In genomic region chr4:145098675-145099037, GRCh38 we compare ENCODE assay signal across 8 cellular contexts. TPM values are rescaled to one million over a fixed set of nuclear protein-coding genes. Genes with fewer than 3 reads are reported as not detected.
DNase-seq lines count a peak whose midpoint lies in the region; ATAC-seq and TF ChIP-seq lines count a peak whose summit lies in the region.

No MANE protein-coding gene starts in this region.

- peak overlapping the region; percentile 90 to 92 (median 91) for H3K27ac ChIP-seq in esophagus muscularis mucosa (replicated peaks in 1 of 4)
- H3K27ac ChIP-seq in temporal lobe (ENCODE audit: low read depth, low read length), result peak overlapping the region; percentile 84

- H3K4me1 ChIP-seq in esophagus muscularis mucosa, result peaks cover 26 to 59% (median 52%) of the 10 kb centered on the region in 4 donors

- POLR2A ChIA-PET in activated CD8-positive, alpha-beta T cell treated with anti-CD3 and anti-CD28 coated beads, Interleukin-2, amount 10 ng/mL, durations not matched to agents 7 days and 5 days (lab: Charles Lee), result interaction anchor here (0.9 to 2.7 kb wide), 13 partner anchors 8 to 520 kb away, joined by 3 to 27 read pairs (median 4); partner anchors contain the start of genes MMAA and OTUD4

- H3K9me3 Mint-ChIP-seq in HFFc6 (peaks cover 1% of the 10 kb centered on the region), natural killer cell (peaks cover 0 to under 1% of the 10 kb centered on the region in 2 donors)
- H3K9me3 Mint-ChIP-seq in activated CD8-positive, alpha-beta T cell treated with anti-CD3 and anti-CD28 coated beads, Interleukin-2, amount 10 ng/mL, durations not matched to agents 7 days and 5 days (ENCODE audit: insufficient read depth), result no peaks in the 10 kb centered on the region

- peak overlapping the region; percentile 71 to 88 (median 82) for H3K4me3 ChIP-seq in esophagus muscularis mucosa

- TF ChIP-seq EP300 in esophagus muscularis mucosa (IDR thresholded peaks at IDR 0.05), result no peak

- CTCF ChIA-PET in activated CD8-positive, alpha-beta T cell treated with anti-CD3 and anti-CD28 coated beads, Interleukin-2, amount 10 ng/mL, durations not matched to agents 7 days and 5 days (lab: Charles Lee), result interaction anchor here (1.0 to 1.8 kb wide), 9 partner anchors 8 to 82 kb away, joined by 3 to 7 read pairs (median 4); no protein-coding TSS in a partner anchor

- H3K4me3 Mint-ChIP-seq in HFFc6 (peak overlapping the region; percentile 97), natural killer cell (peak overlapping the region; percentile 92)
- peak overlapping the region; percentile 86 for H3K4me3 Mint-ChIP-seq in activated CD8-positive, alpha-beta T cell treated with anti-CD3 and anti-CD28 coated beads, Interleukin-2, amount 10 ng/mL, durations not matched to agents 7 days and 5 days

- peaks cover 7 to 23% (median 16%) of the 10 kb centered on the region in 4 donors for H3K36me3 ChIP-seq in esophagus muscularis mucosa

- WGBS in esophagus muscularis mucosa, result 1% methylated on average over 8 of the region's 9 CpGs

- TF ChIP-seq CTCF in HFFc6 (IDR thresholded peaks at IDR 0.05) (no peak), esophagus muscularis mucosa (IDR thresholded peaks at IDR 0.05) (no peak), natural killer cell (IDR thresholded peaks at IDR 0.05) (no peak)

- no peak for TF ChIP-seq POLR2A in esophagus muscularis mucosa (IDR thresholded peaks at IDR 0.05; ENCODE audit: low read depth)

- H3K27me3 Mint-ChIP-seq in HFFc6 (ENCODE audit: insufficient read depth) (no peaks in the 10 kb centered on the region), natural killer cell (ENCODE audit: low read depth in 2 of 2) (no peaks in the 10 kb centered on the region)
- no peaks in the 10 kb centered on the region for H3K27me3 Mint-ChIP-seq in activated CD8-positive, alpha-beta T cell treated with anti-CD3 and anti-CD28 coated beads, Interleukin-2, amount 10 ng/mL, durations not matched to agents 7 days and 5 days (ENCODE audit: low read depth)

- no peaks in the 10 kb centered on the region for H3K27me3 ChIP-seq in esophagus muscularis mucosa

- DNase-seq in NCI-H1417 (lab: John Stamatoyannopoulos, UW) (peak; percentile 1 to 71 (median 62)), NCI-H1417 treated with DMSO at 0.1 percent for 48 hours (lab: John Stamatoyannopoulos, UW) (no peak), HFFc6 (peak; percentile 48), MV-4-11 (lab: John Stamatoyannopoulos, UW) (peak; percentile 54), esophagus muscularis mucosa (ENCODE audit: extremely low spot score) (no peak), natural killer cell (peak; percentile 30)
- peak; percentile 62 for DNase-seq in activated CD8-positive, alpha-beta T cell treated with anti-CD3 and anti-CD28 coated beads, Interleukin-2, amount 10 ng/mL, durations not matched to agents 7 days and 5 days

- ATAC-seq in activated CD8-positive, alpha-beta T cell treated with anti-CD3 and anti-CD28 coated beads, Interleukin-2, amount 10 ng/mL, durations not matched to agents 7 days and 5 days, result peak; percentile 47
- ATAC-seq in natural killer cell, result peak; percentile 20 to 42 (median 34)

- peaks cover 3 to 6% (median 4%) of the 10 kb centered on the region in 4 donors for H3K9me3 ChIP-seq in esophagus muscularis mucosa

- peaks cover 31% of the 10 kb centered on the region for H3K4me1 Mint-ChIP-seq in HFFc6 (ENCODE audit: low read depth)
- peaks cover 24% of the 10 kb centered on the region for H3K4me1 Mint-ChIP-seq in activated CD8-positive, alpha-beta T cell treated with anti-CD3 and anti-CD28 coated beads, Interleukin-2, amount 10 ng/mL, durations not matched to agents 7 days and 5 days (ENCODE audit: low read depth)
- peaks cover 25 to 40% of the 10 kb centered on the region in 2 donors for H3K4me1 Mint-ChIP-seq in natural killer cell

- H3K36me3 Mint-ChIP-seq in HFFc6 (ENCODE audit: low read depth), result peaks cover 19% of the 10 kb centered on the region
- peaks cover 22% of the 10 kb centered on the region for H3K36me3 Mint-ChIP-seq in activated CD8-positive, alpha-beta T cell treated with anti-CD3 and anti-CD28 coated beads, Interleukin-2, amount 10 ng/mL, durations not matched to agents 7 days and 5 days (ENCODE audit: low read depth)
- peaks cover 19% of the 10 kb centered on the region for H3K36me3 Mint-ChIP-seq in natural killer cell

- intact Hi-C loops in esophagus muscularis mucosa (cut with DNase I), result loop anchor here (5.0 kb wide), 1 partner anchor 79 kb away; no protein-coding TSS in a partner anchor
- intact Hi-C loops in natural killer cell (cut with micrococcal nuclease), result loop anchor here (1.0 to 2.0 kb wide), 3 partner anchors 82 to 1914 kb away; partner anchors contain the start of genes OTUD4, SMARCA5 and USP38

- H3K27ac Mint-ChIP-seq in HFFc6 (peak overlapping the region; percentile 99), natural killer cell (peak overlapping the region; percentile 92 to 95)
- H3K27ac Mint-ChIP-seq in activated CD8-positive, alpha-beta T cell treated with anti-CD3 and anti-CD28 coated beads, Interleukin-2, amount 10 ng/mL, durations not matched to agents 7 days and 5 days, result peak overlapping the region; percentile 94

RNA-seq across cellular contexts. Expression of gene ABCE1, which starts 0.5 kb away (rescaled TPM):
- 10 to 100 TPM; 80.9 to 95.1 (median 86.0) TPM for total RNA-seq in HFFc6 (2021; fragmentation: NEBNext Ultra II Directional; extraction: Animal tissue kit (Norgen Biotek cat#: 25700))
- total RNA-seq in activated CD8-positive, alpha-beta T cell treated with anti-CD3 and anti-CD28 coated beads, Interleukin-2, amount 10 ng/mL, durations not matched to agents 7 days and 5 days, result 10 to 100 TPM; 72.9 to 75.0 TPM
- total RNA-seq in esophagus muscularis mucosa (10 to 100 TPM; 35.7 to 78.4 (median 42.5) TPM), natural killer cell (10 to 100 TPM; 25.8 to 33.8 (median 31.7) TPM), temporal lobe (105 TPM)

RNA-seq across cellular contexts. Expression of gene ANAPC10, which starts 0.7 kb away (rescaled TPM):
- total RNA-seq in HFFc6 (2021; fragmentation: NEBNext Ultra II Directional; extraction: Animal tissue kit (Norgen Biotek cat#: 25700)), result 10 to 100 TPM; 16.3 to 20.0 (median 18.0) TPM
- 10 to 100 TPM; 24.5 to 26.0 TPM for total RNA-seq in activated CD8-positive, alpha-beta T cell treated with anti-CD3 and anti-CD28 coated beads, Interleukin-2, amount 10 ng/mL, durations not matched to agents 7 days and 5 days
- total RNA-seq in esophagus muscularis mucosa (10 to 100 TPM; 17.8 to 32.0 (median 21.3) TPM), natural killer cell (10 to 100 TPM; 27.9 to 37.7 (median 37.7) TPM), temporal lobe (29.0 TPM)

Comparison
In these comparisons a context has a peak if more than half of its experiments do, and no peak if none do; other contexts are left out.
1. DNase-seq: peak in NCI-H1417 (3 of 3), HFFc6 (single experiment), MV-4-11 (single experiment), activated CD8-positive, alpha-beta T cell treated with anti-CD3 and anti-CD28 coated beads, Interleukin-2, amount 10 ng/mL, durations not matched to agents 7 days and 5 days (single experiment) and natural killer cell (single experiment); none in NCI-H1417 treated with DMSO at 0.1 percent for 48 hours (single experiment) and esophagus muscularis mucosa (single experiment).
2. Peak in every context shown above with its lines, with median percentiles within 50 percentile points of each other: H3K27ac Mint-ChIP-seq and H3K4me3 Mint-ChIP-seq.